23 cellular contexts compared by ENCODE assay signal in the genomic region with DNA sequence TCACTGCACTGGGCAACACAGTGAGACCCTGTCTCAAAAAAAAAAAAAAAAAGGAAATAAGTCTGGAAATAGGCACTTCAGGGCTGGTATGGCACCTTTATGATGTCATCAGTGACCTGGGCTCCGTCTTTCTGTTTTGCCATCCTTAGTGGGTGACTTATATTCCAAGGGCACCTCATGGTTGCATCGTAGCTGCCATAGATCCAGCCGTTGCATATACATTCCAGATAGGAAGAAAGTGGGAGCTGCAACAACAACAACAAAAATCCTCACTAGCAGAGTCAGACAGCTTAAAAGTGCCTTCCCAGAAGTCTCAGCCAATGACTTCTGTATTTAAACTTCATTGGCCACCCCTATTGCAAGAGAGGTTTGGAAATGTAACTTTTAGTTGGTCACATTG. TPM values are rescaled to one million over a fixed set of nuclear protein-coding genes. Genes with fewer than 3 reads are reported as not detected.
DNase-seq lines count a peak whose midpoint lies in the region; ATAC-seq and TF ChIP-seq lines count a peak whose summit lies in the region.
"Had no signal": no experiment of that assay in that cellular context is flagged by ENCODE, and none has a peak within 500 bp of the region (broad histone marks: within the 10 kb centered on the region; RNA-seq: fewer than 3 reads in every experiment).

No MANE protein-coding gene starts in this region.

- H3F3A ChIP-seq in PC-3 (ENCODE audit: low read length, unreplicated experiment) (no peaks in the 10 kb centered on the region), smooth muscle cell (ENCODE audit: low read depth) (no peaks in the 10 kb centered on the region)

- WGBS in smooth muscle cell (ENCODE audit: low lambda C conversion rate): 97% methylated on average over 3 of the region's 3 CpGs

- no peak for ATAC-seq in PC-3
- ATAC-seq in effector memory CD8-positive, alpha-beta T cell (replicated peaks): peak; percentile 3

- H3K9ac ChIP-seq in PC-3 (ENCODE audit: low read length) (no peak overlapping the region), smooth muscle cell (ENCODE audit: low read depth) (no peak overlapping the region)
- H3K9ac ChIP-seq: SK-N-SH had no signal

- H3K9me3 Mint-ChIP-seq in effector memory CD8-positive, alpha-beta T cell: no peaks in the 10 kb centered on the region
- H3K9me3 Mint-ChIP-seq: activated T-helper 2 cell treated with anti-CD3 and anti-CD28 coated beads, Interferon-gamma antibody, Interleukin-2, Interleukin-4, amounts not matched to agents 10 μg/mL and 5 μg/mL and 100 μg/mL, durations not matched to agents 14 hours and 24 hours and 36 hours; CD8-positive, alpha-beta memory T cell; dendritic cell treated with granulocyte-macrophage colony-stimulating factor and Interleukin-4, amounts not matched to agents 40 ng/mL and 50 ng/mL, for 4 days; natural killer cell; stimulated activated naive CD8-positive, alpha-beta T cell treated with anti-CD3 and anti-CD28 coated beads, Interleukin-15, Interleukin-2, amounts not matched to agents 100 ng/mL and 50 ng/mL, for 24 hours; T-helper 2 cell treated with Interferon-gamma antibody and Interleukin-4, amounts not matched to agents 5 μg/mL and 100 μg/mL, for 36 hours had no signal

- H3K4me3 Mint-ChIP-seq in effector memory CD8-positive, alpha-beta T cell: peak overlapping the region in 1 of 2 donors; percentile 37
- H3K4me3 Mint-ChIP-seq: activated naive CD8-positive, alpha-beta T cell; dendritic cell treated with granulocyte-macrophage colony-stimulating factor and Interleukin-4, amounts not matched to agents 40 ng/mL and 50 ng/mL, for 4 days; natural killer cell; stimulated activated naive CD8-positive, alpha-beta T cell treated with anti-CD3 and anti-CD28 coated beads, Interleukin-15, Interleukin-2, amounts not matched to agents 100 ng/mL and 50 ng/mL, for 24 hours had no signal

- CTCF ChIA-PET in PC-3 (lab: Charles Lee): interaction anchor here (0.5 to 0.7 kb wide), 2 partner anchors 113 to 128 kb away, joined by 3 to 4 read pairs; no protein-coding TSS in a partner anchor
- CTCF ChIA-PET in HEK293T (lab: Yijun Ruan, JAX): interaction anchor here (0.6 to 0.7 kb wide), 3 partner anchors 10 to 274 kb away, joined by 3 to 4 read pairs (median 4); no protein-coding TSS in a partner anchor

- no peaks in the 10 kb centered on the region for H3K27me3 ChIP-seq in PC-3 (ENCODE audit: low read length)
- no peaks in the 10 kb centered on the region for H3K27me3 ChIP-seq in smooth muscle cell (ENCODE audit: low read depth)
- H3K27me3 ChIP-seq: ascending aorta, ovary had no signal

- peaks cover 12 to 33% of the 10 kb centered on the region in 2 donors for H3K27me3 Mint-ChIP-seq in effector memory CD8-positive, alpha-beta T cell
- H3K27me3 Mint-ChIP-seq: stimulated activated naive CD8-positive, alpha-beta T cell treated with anti-CD3 and anti-CD28 coated beads, Interleukin-15, Interleukin-2, amounts not matched to agents 100 ng/mL and 50 ng/mL, for 24 hours had no signal

- peak overlapping the region; percentile 93 for H2AFZ ChIP-seq in PC-3 (ENCODE audit: low read length)
- H2AFZ ChIP-seq in smooth muscle cell (ENCODE audit: low read depth): no peak overlapping the region

- H3K27ac Mint-ChIP-seq in effector memory CD8-positive, alpha-beta T cell: no peak overlapping the region
- H3K27ac Mint-ChIP-seq: activated naive CD8-positive, alpha-beta T cell; activated T-helper 2 cell treated with anti-CD3 and anti-CD28 coated beads, Interferon-gamma antibody, Interleukin-2, Interleukin-4, amounts not matched to agents 10 μg/mL and 5 μg/mL and 100 μg/mL, durations not matched to agents 14 hours and 24 hours and 36 hours; CD8-positive, alpha-beta memory T cell; dendritic cell treated with granulocyte-macrophage colony-stimulating factor and Interleukin-4, amounts not matched to agents 40 ng/mL and 50 ng/mL, for 4 days; natural killer cell; stimulated activated naive CD8-positive, alpha-beta T cell treated with anti-CD3 and anti-CD28 coated beads, Interleukin-15, Interleukin-2, amounts not matched to agents 100 ng/mL and 50 ng/mL, for 24 hours; T-helper 2 cell treated with Interferon-gamma antibody and Interleukin-4, amounts not matched to agents 5 μg/mL and 100 μg/mL, for 36 hours had no signal

- H4K20me1 ChIP-seq in PC-3 (ENCODE audit: low read length) (no peaks in the 10 kb centered on the region), smooth muscle cell (ENCODE audit: low read depth) (no peaks in the 10 kb centered on the region)

- no peaks in the 10 kb centered on the region for H3K9me3 ChIP-seq in PC-3 (ENCODE audit: low read length)
- no peaks in the 10 kb centered on the region for H3K9me3 ChIP-seq in smooth muscle cell (replicated peaks; ENCODE audit: low read depth)
- H3K9me3 ChIP-seq: ascending aorta, gastroesophageal sphincter, ovary, SK-N-SH had no signal

- H3K4me1 ChIP-seq in PC-3 (ENCODE audit: insufficient read depth, low read length): peaks cover 25% of the 10 kb centered on the region; the same call in 1 of the 2 replicates
- no peaks in the 10 kb centered on the region for H3K4me1 ChIP-seq in smooth muscle cell (ENCODE audit: low read depth)
- H3K4me1 ChIP-seq: ascending aorta had no signal

- H3K36me3 ChIP-seq in PC-3 (ENCODE audit: low read depth, low read length) (no peaks in the 10 kb centered on the region), smooth muscle cell (ENCODE audit: low read depth) (no peaks in the 10 kb centered on the region)
- H3K36me3 ChIP-seq: ascending aorta, gastroesophageal sphincter, left ventricle myocardium inferior, ovary had no signal

- H3K4me2 ChIP-seq in PC-3 (ENCODE audit: low read length): peak overlapping the region; percentile 84
- peak overlapping the region; percentile 82 for H3K4me2 ChIP-seq in smooth muscle cell

- intact Hi-C loops in PC-3 (cut with micrococcal nuclease): loop anchor here (1.0 to 5.0 kb wide), 5 partner anchors 40 to 421 kb away; no protein-coding TSS in a partner anchor

- POLR2A ChIA-PET in PC-3 (lab: Charles Lee; ENCODE audit: unreplicated experiment): no interaction called here
- POLR2A ChIA-PET in HEK293T (lab: Yijun Ruan, JAX): no interaction called here

- no peaks in the 10 kb centered on the region for H3K9me2 ChIP-seq in PC-3 (replicated peaks; ENCODE audit: low read length)
- H3K9me2 ChIP-seq: SK-N-SH had no signal

- BruUV-seq in PC-3 (replicated peaks; lab: Mats Ljungman, UMichigan): no TSS peak

- H3K4me3 ChIP-seq in PC-3 (ENCODE audit: low read length) (peak overlapping the region; percentile 53; the same call in 1 of the 2 replicates), smooth muscle cell (no peak overlapping the region)
- H3K4me3 ChIP-seq: gastroesophageal sphincter, ovary had no signal

- DNase-seq in GM10266 (ENCODE audit: extremely low spot score) (no peak), PC-3 (no peak), smooth muscle cell (lab: John Stamatoyannopoulos, UW; ENCODE audit: unreplicated experiment) (no peak), amygdala (lab: John Stamatoyannopoulos, UW) (no peak), HEK293T (ENCODE audit: extremely low spot score) (no peak)
- DNase-seq in effector memory CD8-positive, alpha-beta T cell: no peak
- no peak for DNase-seq in activated effector memory CD4-positive, alpha-beta T cell treated with anti-CD3 and anti-CD28 coated beads, Interleukin-2, amount 50 U/mL, for 16 hours
- DNase-seq: GOT3 had no signal

- H3K27ac ChIP-seq in PC-3 (ENCODE audit: low read length) (no peak overlapping the region), smooth muscle cell (ENCODE audit: low read depth) (no peak overlapping the region)
- H3K27ac ChIP-seq: ascending aorta, gastroesophageal sphincter, ovary had no signal

- TF ChIP-seq CTCF in GM10266 (IDR thresholded peaks at IDR 0.05; ENCODE audit: control insufficient read depth, insufficient read depth, low read depth, missing control alignments) (peak; percentile 13), PC-3 (conservative IDR thresholded peaks at IDR 0.05; ENCODE audit: low read depth, low read length) (no peak), smooth muscle cell (IDR thresholded peaks at IDR 0.05; ENCODE audit: borderline replicate concordance, insufficient read depth, poor library complexity, severe bottlenecking) (no peak)

- peaks cover 3 to 5% of the 10 kb centered on the region in 2 donors for H3K4me1 Mint-ChIP-seq in effector memory CD8-positive, alpha-beta T cell (ENCODE audit: low read depth in 2 of 2)

- H3K79me2 ChIP-seq in PC-3 (ENCODE audit: low read length) (no peaks in the 10 kb centered on the region), smooth muscle cell (ENCODE audit: low read depth) (no peaks in the 10 kb centered on the region)

- H3K36me3 Mint-ChIP-seq in effector memory CD8-positive, alpha-beta T cell (ENCODE audit: insufficient read depth): no peaks in the 10 kb centered on the region
- H3K36me3 Mint-ChIP-seq: activated naive CD8-positive, alpha-beta T cell; CD8-positive, alpha-beta memory T cell; natural killer cell had no signal

TF ChIP-seq in HEK293T, 16 proteins besides CTCF, POLR2A, EP300 and RAD21:
- TF ChIP-seq PKNOX1 (IDR thresholded peaks at IDR 0.05): no peak
- no peak for TF ChIP-seq FOXK2 (IDR thresholded peaks at IDR 0.05)
- no peak for TF ChIP-seq SP1 (IDR thresholded peaks at IDR 0.05)
- no peak for TF ChIP-seq ARNT (IDR thresholded peaks at IDR 0.05)
- TF ChIP-seq ZNF384 (IDR thresholded peaks at IDR 0.05): no peak
- no peak for TF ChIP-seq SUZ12 (IDR thresholded peaks at IDR 0.05)
- TF ChIP-seq TARDBP (IDR thresholded peaks at IDR 0.05): no peak
- no peak for TF ChIP-seq ELF4 (IDR thresholded peaks at IDR 0.05)
- no peak for TF ChIP-seq CTBP1 (IDR thresholded peaks at IDR 0.05; ENCODE audit: borderline replicate concordance)
TF ChIP-seq in HEK293T: peak in this region for 0.

RNA-seq across cellular contexts. Expression of gene MYL2, which starts 26.4 kb away (rescaled TPM):
- not detected in 2 replicates for total RNA-seq in PC-3 (2014; rRNA removed)
- total RNA-seq in smooth muscle cell: not detected in 2 replicates
- not detected in 2 replicates for polyA plus RNA-seq in smooth muscle cell
- total RNA-seq: activated T-helper 2 cell treated with anti-CD3 and anti-CD28 coated beads, Interferon-gamma antibody, Interleukin-2, Interleukin-4, amounts not matched to agents 10 μg/mL and 5 μg/mL and 100 μg/mL, durations not matched to agents 14 hours and 24 hours and 36 hours; ascending aorta; CD8-positive, alpha-beta memory T cell; gastroesophageal sphincter; IMR-90; M059J; natural killer cell; NCI-H460 had no signal
- polyA plus RNA-seq: CD8-positive, alpha-beta memory T cell; IMR-90; SK-N-SH had no signal

RNA-seq across cellular contexts. Expression of gene CCDC63, which starts 47.2 kb away (rescaled TPM):
- total RNA-seq in PC-3 (2014; rRNA removed) (not detected in 2 replicates), smooth muscle cell (not detected in 2 replicates)
- not detected in 2 replicates for polyA plus RNA-seq in smooth muscle cell
- total RNA-seq: activated T-helper 2 cell treated with anti-CD3 and anti-CD28 coated beads, Interferon-gamma antibody, Interleukin-2, Interleukin-4, amounts not matched to agents 10 μg/mL and 5 μg/mL and 100 μg/mL, durations not matched to agents 14 hours and 24 hours and 36 hours; ascending aorta; CD8-positive, alpha-beta memory T cell; gastroesophageal sphincter; IMR-90; left ventricle myocardium inferior; M059J; natural killer cell; NCI-H460; ovary had no signal
- polyA plus RNA-seq: CD8-positive, alpha-beta memory T cell; IMR-90; ovary; SK-N-SH had no signal
